In genomic region chr7:137949416-137950262, GRCh38 we compare ENCODE assay signal across 1 cellular context.
TF ChIP-seq lines count a peak whose summit lies in the region.

No MANE protein-coding gene starts in this region.

TF ChIP-seq in K562, 482 proteins besides CTCF, POLR2A, EP300 and RAD21 (continued from another document and continues in another):
- TF ChIP-seq, protein P1, sequence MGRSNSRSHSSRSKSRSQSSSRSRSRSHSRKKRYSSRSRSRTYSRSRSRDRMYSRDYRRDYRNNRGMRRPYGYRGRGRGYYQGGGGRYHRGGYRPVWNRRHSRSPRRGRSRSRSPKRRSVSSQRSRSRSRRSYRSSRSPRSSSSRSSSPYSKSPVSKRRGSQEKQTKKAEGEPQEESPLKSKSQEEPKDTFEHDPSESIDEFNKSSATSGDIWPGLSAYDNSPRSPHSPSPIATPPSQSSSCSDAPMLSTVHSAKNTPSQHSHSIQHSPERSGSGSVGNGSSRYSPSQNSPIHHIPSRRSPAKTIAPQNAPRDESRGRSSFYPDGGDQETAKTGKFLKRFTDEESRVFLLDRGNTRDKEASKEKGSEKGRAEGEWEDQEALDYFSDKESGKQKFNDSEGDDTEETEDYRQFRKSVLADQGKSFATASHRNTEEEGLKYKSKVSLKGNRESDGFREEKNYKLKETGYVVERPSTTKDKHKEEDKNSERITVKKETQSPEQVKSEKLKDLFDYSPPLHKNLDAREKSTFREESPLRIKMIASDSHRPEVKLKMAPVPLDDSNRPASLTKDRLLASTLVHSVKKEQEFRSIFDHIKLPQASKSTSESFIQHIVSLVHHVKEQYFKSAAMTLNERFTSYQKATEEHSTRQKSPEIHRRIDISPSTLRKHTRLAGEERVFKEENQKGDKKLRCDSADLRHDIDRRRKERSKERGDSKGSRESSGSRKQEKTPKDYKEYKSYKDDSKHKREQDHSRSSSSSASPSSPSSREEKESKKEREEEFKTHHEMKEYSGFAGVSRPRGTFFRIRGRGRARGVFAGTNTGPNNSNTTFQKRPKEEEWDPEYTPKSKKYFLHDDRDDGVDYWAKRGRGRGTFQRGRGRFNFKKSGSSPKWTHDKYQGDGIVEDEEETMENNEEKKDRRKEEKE (IDR thresholded peaks at IDR 0.05; ENCODE audit: borderline replicate concordance in 1 of 2, control insufficient read depth in 1 of 2, low read depth in 2 of 2, low read length in 1 of 2): no peak
- TF ChIP-seq SRF (CRISPR knock-in tag; IDR thresholded peaks at IDR 0.05) (no peak), TOE1 (IDR thresholded peaks at IDR 0.05; ENCODE audit: borderline replicate concordance) (no peak), TOE1 (CRISPR knock-in tag; IDR thresholded peaks at IDR 0.05; ENCODE audit: borderline replicate concordance, low read depth) (no peak), ZNF197 (CRISPR knock-in tag; IDR thresholded peaks at IDR 0.05; ENCODE audit: low read depth) (no peak), CBX1 (IDR thresholded peaks at IDR 0.05; ENCODE audit: low read depth) (no peak), ARID1B (IDR thresholded peaks at IDR 0.05) (peak; percentile 18; the same call in 1 of the 2 replicates), PPARD (CRISPR knock-in tag; IDR thresholded peaks at IDR 0.05) (no peak), U2AF1 (optimal IDR thresholded peaks at IDR 0.05; ENCODE audit: low read depth, low read length) (no peak), MAFG (tag; conservative IDR thresholded peaks at IDR 0.05) (0 out of 2 replicates have a peak, but pooled peaks have one; percentile 9), SMAD3 (CRISPR knock-in tag; conservative IDR thresholded peaks at IDR 0.05) (no peak), KDM1A (IDR thresholded peaks at IDR 0.05) (peak; percentile 76 to 84; a peak in 3 of 4 replicates), ARID2 (IDR thresholded peaks at IDR 0.05) (no peak), ZNF224 (CRISPR knock-in tag; IDR thresholded peaks at IDR 0.05) (no peak), ZC3H8 (IDR thresholded peaks at IDR 0.05) (no peak), NR2C1 (IDR thresholded peaks at IDR 0.05) (no peak), NR2C1 (tag; IDR thresholded peaks at IDR 0.05) (0 out of 2 replicates have a peak, but pooled peaks have one; percentile 29), FOXK1 (CRISPR knock-in tag; IDR thresholded peaks at IDR 0.05; ENCODE audit: borderline replicate concordance) (no peak), BHLHE40 (IDR thresholded peaks at IDR 0.05; ENCODE audit: low read length) (no peak), KAT2B (IDR thresholded peaks at IDR 0.05; ENCODE audit: low read depth, low read length) (no peak), ADNP (tag; IDR thresholded peaks at IDR 0.05) (peak; percentile 76), ZBTB1 (CRISPR knock-in tag; IDR thresholded peaks at IDR 0.05; ENCODE audit: borderline replicate concordance, low read depth) (no peak), DACH1 (IDR thresholded peaks at IDR 0.05; ENCODE audit: partially characterized antibody) (no peak), POLR2H (tag; IDR thresholded peaks at IDR 0.05; ENCODE audit: low read depth) (no peak), PTBP1 (IDR thresholded peaks at IDR 0.05; ENCODE audit: low read depth, low read length) (no peak), ZNF24 (IDR thresholded peaks at IDR 0.05) (no peak), ZNF165 (CRISPR knock-in tag; IDR thresholded peaks at IDR 0.05; ENCODE audit: borderline replicate concordance) (no peak), ZNF695 (CRISPR knock-in tag; IDR thresholded peaks at IDR 0.05) (no peak), BRF1 (IDR thresholded peaks at IDR 0.05; ENCODE audit: borderline replicate concordance, extremely low read depth, insufficient read length) (no peak), ZNF282 (CRISPR knock-in tag; IDR thresholded peaks at IDR 0.05) (no peak), RBM25 (IDR thresholded peaks at IDR 0.05; ENCODE audit: low read depth, low read length, severe bottlenecking) (peak; percentile 81), YBX1 (IDR thresholded peaks at IDR 0.05) (no peak), MTA1 (IDR thresholded peaks at IDR 0.05; ENCODE audit: borderline replicate concordance) (0 out of 2 replicates have a peak, but pooled peaks have one; percentile 13), FIP1L1 (IDR thresholded peaks at IDR 0.05; ENCODE audit: low read depth, low read length, poor library complexity, severe bottlenecking) (no peak), SIX5 (IDR thresholded peaks at IDR 0.05; ENCODE audit: borderline replicate concordance in 1 of 2, insufficient read depth in 1 of 2, low read depth in 1 of 2, low read length in 2 of 2) (no peak), TAF7 (tag; IDR thresholded peaks at IDR 0.05) (no peak), MAFF (IDR thresholded peaks at IDR 0.05; ENCODE audit: low read length) (no peak), CTBP1 (IDR thresholded peaks at IDR 0.05; ENCODE audit: borderline replicate concordance) (no peak), RFX1 (IDR thresholded peaks at IDR 0.05) (peak; percentile 41), SMARCE1 (IDR thresholded peaks at IDR 0.05) (no peak), CREM (IDR thresholded peaks at IDR 0.05; ENCODE audit: low read depth) (no peak), NCOA2 (IDR thresholded peaks at IDR 0.05; ENCODE audit: partially characterized antibody in 2 of 2) (no peak), CBFA2T3 (IDR thresholded peaks at IDR 0.05) (no peak), ZBTB49 (CRISPR knock-in tag; IDR thresholded peaks at IDR 0.05; ENCODE audit: borderline replicate concordance) (0 out of 2 replicates have a peak, but pooled peaks have one; percentile 36), ZKSCAN8 (CRISPR knock-in tag; IDR thresholded peaks at IDR 0.05) (no peak), ZNF12 (CRISPR knock-in tag; IDR thresholded peaks at IDR 0.05) (no peak), MYC (IDR thresholded peaks at IDR 0.05; ENCODE audit: low read depth, low read length) (no peak), MYC (CRISPR knock-in tag; IDR thresholded peaks at IDR 0.05; ENCODE audit: borderline replicate concordance, low read depth) (no peak), NCOA4 (IDR thresholded peaks at IDR 0.05; ENCODE audit: partially characterized antibody) (no peak), NR4A1 (CRISPR knock-in tag; IDR thresholded peaks at IDR 0.05) (no peak), NR4A1 (tag; IDR thresholded peaks at IDR 0.05) (no peak), ZNF280A (IDR thresholded peaks at IDR 0.05; ENCODE audit: low read depth, partially characterized antibody) (no peak), HDGF (IDR thresholded peaks at IDR 0.05) (0 out of 2 replicates have a peak, but pooled peaks have one; percentile 15)
- TF ChIP-seq, protein P2, sequence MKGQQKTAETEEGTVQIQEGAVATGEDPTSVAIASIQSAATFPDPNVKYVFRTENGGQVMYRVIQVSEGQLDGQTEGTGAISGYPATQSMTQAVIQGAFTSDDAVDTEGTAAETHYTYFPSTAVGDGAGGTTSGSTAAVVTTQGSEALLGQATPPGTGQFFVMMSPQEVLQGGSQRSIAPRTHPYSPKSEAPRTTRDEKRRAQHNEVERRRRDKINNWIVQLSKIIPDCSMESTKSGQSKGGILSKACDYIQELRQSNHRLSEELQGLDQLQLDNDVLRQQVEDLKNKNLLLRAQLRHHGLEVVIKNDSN (CRISPR knock-in tag; IDR thresholded peaks at IDR 0.05): no peak
- TF ChIP-seq, protein P3, sequence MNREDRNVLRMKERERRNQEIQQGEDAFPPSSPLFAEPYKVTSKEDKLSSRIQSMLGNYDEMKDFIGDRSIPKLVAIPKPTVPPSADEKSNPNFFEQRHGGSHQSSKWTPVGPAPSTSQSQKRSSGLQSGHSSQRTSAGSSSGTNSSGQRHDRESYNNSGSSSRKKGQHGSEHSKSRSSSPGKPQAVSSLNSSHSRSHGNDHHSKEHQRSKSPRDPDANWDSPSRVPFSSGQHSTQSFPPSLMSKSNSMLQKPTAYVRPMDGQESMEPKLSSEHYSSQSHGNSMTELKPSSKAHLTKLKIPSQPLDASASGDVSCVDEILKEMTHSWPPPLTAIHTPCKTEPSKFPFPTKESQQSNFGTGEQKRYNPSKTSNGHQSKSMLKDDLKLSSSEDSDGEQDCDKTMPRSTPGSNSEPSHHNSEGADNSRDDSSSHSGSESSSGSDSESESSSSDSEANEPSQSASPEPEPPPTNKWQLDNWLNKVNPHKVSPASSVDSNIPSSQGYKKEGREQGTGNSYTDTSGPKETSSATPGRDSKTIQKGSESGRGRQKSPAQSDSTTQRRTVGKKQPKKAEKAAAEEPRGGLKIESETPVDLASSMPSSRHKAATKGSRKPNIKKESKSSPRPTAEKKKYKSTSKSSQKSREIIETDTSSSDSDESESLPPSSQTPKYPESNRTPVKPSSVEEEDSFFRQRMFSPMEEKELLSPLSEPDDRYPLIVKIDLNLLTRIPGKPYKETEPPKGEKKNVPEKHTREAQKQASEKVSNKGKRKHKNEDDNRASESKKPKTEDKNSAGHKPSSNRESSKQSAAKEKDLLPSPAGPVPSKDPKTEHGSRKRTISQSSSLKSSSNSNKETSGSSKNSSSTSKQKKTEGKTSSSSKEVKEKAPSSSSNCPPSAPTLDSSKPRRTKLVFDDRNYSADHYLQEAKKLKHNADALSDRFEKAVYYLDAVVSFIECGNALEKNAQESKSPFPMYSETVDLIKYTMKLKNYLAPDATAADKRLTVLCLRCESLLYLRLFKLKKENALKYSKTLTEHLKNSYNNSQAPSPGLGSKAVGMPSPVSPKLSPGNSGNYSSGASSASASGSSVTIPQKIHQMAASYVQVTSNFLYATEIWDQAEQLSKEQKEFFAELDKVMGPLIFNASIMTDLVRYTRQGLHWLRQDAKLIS (CRISPR knock-in tag; IDR thresholded peaks at IDR 0.05): no peak
- TF ChIP-seq, protein P4, sequence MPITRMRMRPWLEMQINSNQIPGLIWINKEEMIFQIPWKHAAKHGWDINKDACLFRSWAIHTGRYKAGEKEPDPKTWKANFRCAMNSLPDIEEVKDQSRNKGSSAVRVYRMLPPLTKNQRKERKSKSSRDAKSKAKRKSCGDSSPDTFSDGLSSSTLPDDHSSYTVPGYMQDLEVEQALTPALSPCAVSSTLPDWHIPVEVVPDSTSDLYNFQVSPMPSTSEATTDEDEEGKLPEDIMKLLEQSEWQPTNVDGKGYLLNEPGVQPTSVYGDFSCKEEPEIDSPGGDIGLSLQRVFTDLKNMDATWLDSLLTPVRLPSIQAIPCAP (CRISPR knock-in tag; IDR thresholded peaks at IDR 0.05; ENCODE audit: borderline replicate concordance): no peak
- TF ChIP-seq, protein P5, sequence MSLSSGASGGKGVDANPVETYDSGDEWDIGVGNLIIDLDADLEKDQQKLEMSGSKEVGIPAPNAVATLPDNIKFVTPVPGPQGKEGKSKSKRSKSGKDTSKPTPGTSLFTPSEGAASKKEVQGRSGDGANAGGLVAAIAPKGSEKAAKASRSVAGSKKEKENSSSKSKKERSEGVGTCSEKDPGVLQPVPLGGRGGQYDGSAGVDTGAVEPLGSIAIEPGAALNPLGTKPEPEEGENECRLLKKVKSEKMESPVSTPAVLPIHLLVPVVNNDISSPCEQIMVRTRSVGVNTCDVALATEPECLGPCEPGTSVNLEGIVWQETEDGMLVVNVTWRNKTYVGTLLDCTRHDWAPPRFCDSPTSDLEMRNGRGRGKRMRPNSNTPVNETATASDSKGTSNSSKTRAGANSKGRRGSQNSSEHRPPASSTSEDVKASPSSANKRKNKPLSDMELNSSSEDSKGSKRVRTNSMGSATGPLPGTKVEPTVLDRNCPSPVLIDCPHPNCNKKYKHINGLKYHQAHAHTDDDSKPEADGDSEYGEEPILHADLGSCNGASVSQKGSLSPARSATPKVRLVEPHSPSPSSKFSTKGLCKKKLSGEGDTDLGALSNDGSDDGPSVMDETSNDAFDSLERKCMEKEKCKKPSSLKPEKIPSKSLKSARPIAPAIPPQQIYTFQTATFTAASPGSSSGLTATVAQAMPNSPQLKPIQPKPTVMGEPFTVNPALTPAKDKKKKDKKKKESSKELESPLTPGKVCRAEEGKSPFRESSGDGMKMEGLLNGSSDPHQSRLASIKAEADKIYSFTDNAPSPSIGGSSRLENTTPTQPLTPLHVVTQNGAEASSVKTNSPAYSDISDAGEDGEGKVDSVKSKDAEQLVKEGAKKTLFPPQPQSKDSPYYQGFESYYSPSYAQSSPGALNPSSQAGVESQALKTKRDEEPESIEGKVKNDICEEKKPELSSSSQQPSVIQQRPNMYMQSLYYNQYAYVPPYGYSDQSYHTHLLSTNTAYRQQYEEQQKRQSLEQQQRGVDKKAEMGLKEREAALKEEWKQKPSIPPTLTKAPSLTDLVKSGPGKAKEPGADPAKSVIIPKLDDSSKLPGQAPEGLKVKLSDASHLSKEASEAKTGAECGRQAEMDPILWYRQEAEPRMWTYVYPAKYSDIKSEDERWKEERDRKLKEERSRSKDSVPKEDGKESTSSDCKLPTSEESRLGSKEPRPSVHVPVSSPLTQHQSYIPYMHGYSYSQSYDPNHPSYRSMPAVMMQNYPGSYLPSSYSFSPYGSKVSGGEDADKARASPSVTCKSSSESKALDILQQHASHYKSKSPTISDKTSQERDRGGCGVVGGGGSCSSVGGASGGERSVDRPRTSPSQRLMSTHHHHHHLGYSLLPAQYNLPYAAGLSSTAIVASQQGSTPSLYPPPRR (CRISPR knock-in tag; IDR thresholded peaks at IDR 0.05; ENCODE audit: borderline replicate concordance): no peak
